In genomic region chr2:33219850-33220275, GRCh38 we compare ENCODE assay signal across 13 cellular contexts.
DNase-seq lines count a peak whose midpoint lies in the region; ATAC-seq lines count a peak whose summit lies in the region.
"Had no signal": no experiment of that assay in that cellular context is flagged by ENCODE, and none has a peak within 500 bp of the region (broad histone marks: within the 10 kb centered on the region; RNA-seq: fewer than 3 reads in every experiment).

No MANE protein-coding gene starts in this region.

- no peaks in the 10 kb centered on the region for H3K36me3 Mint-ChIP-seq in activated naive CD4-positive, alpha-beta T cell treated with anti-CD3 and anti-CD28 coated beads, Interleukin-2, amount 10 ng/mL, durations not matched to agents 7 days and 5 days
- H3K36me3 Mint-ChIP-seq: memory B cell; stimulated activated memory B cell treated with anti-CD40 and anti-IgM and Interleukin-4, amounts not matched to agents 10 μg/mL and 1 μg/mL and 100 μg/mL, for 72 hours had no signal

- H3K9me3 Mint-ChIP-seq in activated naive CD4-positive, alpha-beta T cell treated with anti-CD3 and anti-CD28 coated beads, Interleukin-2, amount 10 ng/mL, durations not matched to agents 7 days and 5 days = no peaks in the 10 kb centered on the region
- H3K9me3 Mint-ChIP-seq: stimulated activated memory B cell treated with anti-CD40 and anti-IgM and Interleukin-4, amounts not matched to agents 10 μg/mL and 1 μg/mL and 100 μg/mL, for 72 hours had no signal

- no peaks in the 10 kb centered on the region for H3K36me3 ChIP-seq in adipocyte (ENCODE audit: control insufficient read depth, insufficient read depth, low read length, severe bottlenecking)

- H3K4me3 ChIP-seq in adipocyte (ENCODE audit: low read length) = peak overlapping the region; percentile 7

- no peaks in the 10 kb centered on the region for H3K9me3 ChIP-seq in adipocyte (ENCODE audit: control insufficient read depth, low read length)

- H3K27me3 Mint-ChIP-seq in activated naive CD4-positive, alpha-beta T cell treated with anti-CD3 and anti-CD28 coated beads, Interleukin-2, amount 10 ng/mL, durations not matched to agents 7 days and 5 days = peaks cover 10% of the 10 kb centered on the region

- H3K4me1 Mint-ChIP-seq in activated naive CD4-positive, alpha-beta T cell treated with anti-CD3 and anti-CD28 coated beads, Interleukin-2, amount 10 ng/mL, durations not matched to agents 7 days and 5 days = no peaks in the 10 kb centered on the region
- H3K4me1 Mint-ChIP-seq: memory B cell had no signal

- no peak overlapping the region for H3K27ac Mint-ChIP-seq in activated naive CD4-positive, alpha-beta T cell treated with anti-CD3 and anti-CD28 coated beads, Interleukin-2, amount 10 ng/mL, durations not matched to agents 7 days and 5 days
- H3K27ac Mint-ChIP-seq: memory B cell; stimulated activated memory B cell treated with anti-CD40 and anti-IgM and Interleukin-4, amounts not matched to agents 10 μg/mL and 1 μg/mL and 100 μg/mL, for 72 hours had no signal

- H3K9ac ChIP-seq in adipocyte (ENCODE audit: low read length) = no peak overlapping the region

- peaks cover 33% of the 10 kb centered on the region for H3K4me1 ChIP-seq in adipocyte (ENCODE audit: control insufficient read depth, insufficient read depth, low read length)

- ATAC-seq in GM21528 (IDR thresholded peaks at IDR 0.05; ENCODE audit: low FRiP score, unreplicated experiment) (no peak), HG02938 (IDR thresholded peaks at IDR 0.05; ENCODE audit: unreplicated experiment) (no peak)
- ATAC-seq: stimulated activated memory B cell treated with anti-CD40 and anti-IgM and Interleukin-4, amounts not matched to agents 10 μg/mL and 1 μg/mL and 100 μg/mL, for 72 hours had no signal

- no peak overlapping the region for H3K4me3 Mint-ChIP-seq in activated naive CD4-positive, alpha-beta T cell treated with anti-CD3 and anti-CD28 coated beads, Interleukin-2, amount 10 ng/mL, durations not matched to agents 7 days and 5 days
- H3K4me3 Mint-ChIP-seq: memory B cell; stimulated activated memory B cell treated with anti-CD40 and anti-IgM and Interleukin-4, amounts not matched to agents 10 μg/mL and 1 μg/mL and 100 μg/mL, for 72 hours had no signal

- peak; percentile 48 for DNase-seq in A172 (ENCODE audit: low spot score)
- peak; percentile 29 for DNase-seq in KBM-7
- DNase-seq in adipocyte (ENCODE audit: low read depth) = peak; percentile 55
- peak; percentile 49 for DNase-seq in kidney tubule cell (ENCODE audit: low spot score)
- no peak for DNase-seq in COLO829 (ENCODE audit: low spot score)
- no peak for DNase-seq in activated naive CD4-positive, alpha-beta T cell treated with anti-CD3 and anti-CD28 coated beads, Interleukin-2, amount 10 ng/mL, durations not matched to agents 7 days and 5 days
- DNase-seq: activated T-cell treated with anti-CD3 and anti-CD28 coated beads, Interleukin-2, amount 50 U/mL, for 1 hour; DMS53; NCI-H187 treated with DMSO at 0.1 percent for 48 hours had no signal

- in situ Hi-C loops in KBM-7 (cut with MboI; ENCODE audit: low pct_unique_long_range_greater_than_20kb, low sequenced_read_pairs) = no loop called here

- CTCF ChIA-PET in activated naive CD4-positive, alpha-beta T cell treated with anti-CD3 and anti-CD28 coated beads, Interleukin-2, amount 10 ng/mL, durations not matched to agents 7 days and 5 days (lab: Charles Lee) = no interaction called here

- H3K27me3 ChIP-seq in adipocyte (replicated peaks; ENCODE audit: control insufficient read depth, insufficient read depth, low read length) = no peaks in the 10 kb centered on the region

Comparison
In these comparisons a context has a peak if more than half of its experiments do, and no peak if none do; other contexts are left out.
1. DNase-seq: peak in A172 (single experiment), KBM-7 (single experiment), adipocyte (single experiment) and kidney tubule cell (single experiment); none in COLO829 (single experiment) and activated naive CD4-positive, alpha-beta T cell treated with anti-CD3 and anti-CD28 coated beads, Interleukin-2, amount 10 ng/mL, durations not matched to agents 7 days and 5 days (single experiment).